8 cellular contexts compared by ENCODE assay signal in the genomic region with DNA sequence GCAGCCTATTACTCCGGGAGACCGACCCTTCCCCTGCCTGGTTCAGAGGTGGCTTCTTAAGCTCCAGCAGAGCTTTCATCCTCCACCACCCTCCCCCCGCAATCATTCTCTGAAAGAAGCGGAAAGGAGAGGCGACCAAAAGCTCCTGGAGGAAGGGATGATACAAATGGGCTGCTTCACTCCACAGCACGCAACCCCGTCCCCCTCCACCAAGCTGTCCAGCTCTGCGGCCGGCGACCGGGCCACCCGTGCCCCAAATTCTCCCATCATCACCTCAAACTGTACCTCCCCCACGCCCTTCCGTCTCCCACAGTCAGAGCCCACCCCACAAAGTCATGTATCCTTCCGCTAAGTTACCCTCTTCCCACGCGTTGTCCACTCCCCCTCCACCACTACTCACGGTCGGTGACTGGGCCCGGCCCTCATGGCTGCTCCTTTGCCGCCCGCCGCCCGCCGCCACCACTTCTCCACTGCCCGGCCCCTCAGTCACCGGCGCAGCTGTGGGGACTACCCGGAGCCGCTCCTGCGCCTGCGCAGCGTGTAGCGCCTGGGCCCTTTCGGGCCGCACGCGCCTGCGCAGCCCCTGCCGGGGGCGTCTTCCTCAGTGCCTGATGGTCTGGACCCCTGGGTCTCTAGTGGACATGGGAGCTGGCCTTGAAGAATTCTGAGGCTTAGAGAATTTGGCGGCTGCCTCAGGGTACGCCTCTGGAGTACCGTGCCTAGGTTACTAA. TPM values are rescaled to one million over a fixed set of nuclear protein-coding genes. Genes with fewer than 3 reads are reported as not detected.
A peak's percentile ranks its signal among the peaks of the same experiment; 100 is the strongest.
DNase-seq lines count a peak whose midpoint lies in the region; ATAC-seq and TF ChIP-seq lines count a peak whose summit lies in the region.

A gene with protein sequence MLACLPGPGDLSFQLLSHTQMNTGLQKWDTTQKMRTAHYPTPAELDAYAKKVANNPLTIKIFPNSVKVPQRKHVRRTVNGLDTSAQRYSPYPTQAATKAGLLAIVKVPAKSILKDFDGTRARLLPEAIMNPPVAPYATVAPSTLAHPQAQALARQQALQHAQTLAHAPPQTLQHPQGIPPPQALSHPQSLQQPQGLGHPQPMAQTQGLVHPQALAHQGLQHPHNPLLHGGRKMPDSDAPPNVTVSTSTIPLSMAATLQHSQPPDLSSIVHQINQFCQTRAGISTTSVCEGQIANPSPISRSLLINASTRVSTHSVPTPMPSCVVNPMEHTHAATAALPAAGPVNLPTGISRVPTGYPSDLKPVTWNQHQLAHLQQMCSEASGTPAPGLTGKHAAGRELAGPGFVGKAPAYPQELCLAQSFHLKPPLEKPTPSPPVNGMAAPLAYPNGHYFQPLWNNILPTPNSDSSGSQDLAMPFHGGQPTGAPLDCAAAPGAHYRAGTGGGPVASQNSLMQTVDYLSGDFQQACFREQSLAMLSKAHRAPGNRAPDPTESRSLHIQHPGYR (minus strand): TSS at position 509 of the 731 bp plus-strand sequence. CDS start 76,123 bp downstream, outside the sequence.

- TF ChIP-seq CTCF in HFF-Myc (IDR thresholded peaks at IDR 0.05; ENCODE audit: low read depth, low read length, missing control alignments) (no peak), SU-DHL-6 (IDR thresholded peaks at IDR 0.05; ENCODE audit: insufficient read depth, low read length, poor library complexity, severe bottlenecking) (no peak), ovary (IDR thresholded peaks at IDR 0.05) (no peak)

- no peaks in the 10 kb centered on the region for H3K9me3 Mint-ChIP-seq in activated naive CD8-positive, alpha-beta T cell treated with anti-CD3 and anti-CD28 coated beads for 36 hours

- intact Hi-C loops in Right ventricle myocardium inferior (cut with DNase I), result loop anchor here (10.0 kb wide), 1 partner anchor 78 kb away; no protein-coding TSS in a partner anchor
- intact Hi-C loops in ovary (cut with DNase I), result loop anchor here in 1 of 4 donors (2.0 to 10.0 kb wide), 2 partner anchors 34 to 62 kb away; a partner anchor contains a TSS

- H3K36me3 Mint-ChIP-seq in activated naive CD8-positive, alpha-beta T cell treated with anti-CD3 and anti-CD28 coated beads for 36 hours, result peaks cover 4% of the 10 kb centered on the region

- H3K4me1 Mint-ChIP-seq in activated naive CD8-positive, alpha-beta T cell treated with anti-CD3 and anti-CD28 coated beads for 36 hours, result peaks cover 15% of the 10 kb centered on the region

- TF ChIP-seq EP300 in ovary (IDR thresholded peaks at IDR 0.05), result no peak

- H3K27ac Mint-ChIP-seq in activated naive CD8-positive, alpha-beta T cell treated with anti-CD3 and anti-CD28 coated beads for 36 hours, result peak within 1 kb of the TSS; percentile 96

- 0 to 1% (median 0%) methylated on average over 44 of the region's 44 CpGs for WGBS in ovary, 3 donors
- under 1% methylated on average over 44 of the region's 44 CpGs for WGBS in thymus

- H3K4me3 ChIP-seq in HFF-Myc (replicated peaks; ENCODE audit: low read depth, low read length), result peak within 1 kb of the TSS; percentile 95
- H3K4me3 ChIP-seq in SU-DHL-6 (ENCODE audit: insufficient read depth, low read length, poor library complexity, severe bottlenecking), result peak within 1 kb of the TSS; percentile 91
- peak within 1 kb of the TSS; percentile 85 for H3K4me3 ChIP-seq in ovary
- H3K4me3 ChIP-seq in thymus (ENCODE audit: low read length), result peak within 1 kb of the TSS; percentile 63

- H3K9me3 ChIP-seq in SU-DHL-6 (ENCODE audit: insufficient read depth, low read length) (no peaks in the 10 kb centered on the region), ovary (no peaks in the 10 kb centered on the region), thymus (ENCODE audit: control insufficient read depth) (peaks cover 1% of the 10 kb centered on the region)

- no peaks in the 10 kb centered on the region for H3K9me2 ChIP-seq in SU-DHL-6 (replicated peaks; ENCODE audit: insufficient read depth, low read length)

- ATAC-seq in Right ventricle myocardium inferior, result peak; percentile 100

- peak within 1 kb of the TSS; percentile 85 for H3K9ac ChIP-seq in SU-DHL-6 (ENCODE audit: low read length)

- H3K27me3 ChIP-seq in SU-DHL-6 (ENCODE audit: low read length), result no peaks in the 10 kb centered on the region
- H3K27me3 ChIP-seq in ovary, result no peaks in the 10 kb centered on the region
- no peaks in the 10 kb centered on the region for H3K27me3 ChIP-seq in thymus (ENCODE audit: control insufficient read depth, insufficient read depth)

- peak within 1 kb of the TSS; percentile 99 for H3K4me3 Mint-ChIP-seq in activated naive CD8-positive, alpha-beta T cell treated with anti-CD3 and anti-CD28 coated beads for 36 hours

- H3K4me1 ChIP-seq in ovary (ENCODE audit: insufficient read depth) (peaks cover 2% of the 10 kb centered on the region), thymus (ENCODE audit: control insufficient read depth, insufficient read depth, low read length) (no peaks in the 10 kb centered on the region)

- H4K20me1 ChIP-seq in SU-DHL-6 (ENCODE audit: low read depth, low read length), result no peaks in the 10 kb centered on the region

- DNase-seq in G401 (ENCODE audit: low spot score), result peak; percentile 86
- DNase-seq in HFF-Myc (ENCODE audit: extremely low read depth, low read depth), result peak; percentile 47
- peak; percentile 82 for DNase-seq in NCI-H1092 treated with DMSO at 0.1 percent for 48 hours (lab: John Stamatoyannopoulos, UW)
- DNase-seq in activated naive CD8-positive, alpha-beta T cell treated with anti-CD3 and anti-CD28 coated beads for 36 hours, result peak; percentile 94
- DNase-seq in Right ventricle myocardium inferior (ENCODE audit: missing footprints), result peak; percentile 93
- DNase-seq in ovary, result peak; percentile 75 to 88 (median 80)

- in situ Hi-C loops in G401 (cut with HindIII; ENCODE audit: low sequenced_read_pairs), result no loop called here

- no peaks in the 10 kb centered on the region for H3F3A ChIP-seq in SU-DHL-6 (ENCODE audit: insufficient read depth)

- H3K27me3 Mint-ChIP-seq in activated naive CD8-positive, alpha-beta T cell treated with anti-CD3 and anti-CD28 coated beads for 36 hours, result no peaks in the 10 kb centered on the region

- peak within 1 kb of the TSS; percentile 96 for H2AFZ ChIP-seq in SU-DHL-6 (ENCODE audit: low read depth, low read length, severe bottlenecking)

- peak; percentile 62 for TF ChIP-seq POLR2A in ovary (IDR thresholded peaks at IDR 0.05)

- peaks cover 48% of the 10 kb centered on the region for H3K79me2 ChIP-seq in SU-DHL-6 (ENCODE audit: insufficient read depth, low read length)

- H3K4me2 ChIP-seq in SU-DHL-6 (ENCODE audit: low read depth, low read length, poor library complexity, severe bottlenecking), result peak within 1 kb of the TSS; percentile 63

- peak within 1 kb of the TSS; percentile 42 for H3K27ac ChIP-seq in SU-DHL-6 (ENCODE audit: low read depth, low read length)
- H3K27ac ChIP-seq in ovary, result peak within 1 kb of the TSS in 1 of 2 donors; percentile 62
- H3K27ac ChIP-seq in thymus (ENCODE audit: low read depth), result peak within 1 kb of the TSS; percentile 78

- H3K36me3 ChIP-seq in SU-DHL-6 (ENCODE audit: low read length) (no peaks in the 10 kb centered on the region), ovary (no peaks in the 10 kb centered on the region), thymus (ENCODE audit: control insufficient read depth, insufficient read depth) (no peaks in the 10 kb centered on the region)

RNA-seq across cellular contexts. Expression of the gene that starts here (rescaled TPM):
- total RNA-seq in G401 (2014; rRNA removed; shearing (Covaris generic)), result 0.86 and 8.0 TPM in 2 replicates
- 10 to 100 TPM; 13.9 to 14.2 TPM for total RNA-seq in activated naive CD8-positive, alpha-beta T cell treated with anti-CD3 and anti-CD28 coated beads for 36 hours
- total RNA-seq in Right ventricle myocardium inferior (16.9 TPM), ovary (10 to 100 TPM in 5 of 7 donors, 1 to 10 TPM in 2; 8.0 to 19.8 (median 17.9) TPM)
- polyA plus RNA-seq in ovary (10 to 100 TPM in 1 of 2 donors, 1 to 10 TPM in 1; 9.5 to 15.3 TPM), thymus (9.5 TPM)
